In genomic region chr17:33944826-33945225, GRCh38 we compare ENCODE assay signal across 27 cellular contexts.
"Had no signal": no experiment of that assay in that cellular context is flagged by ENCODE, and none has a peak within 500 bp of the region (broad histone marks: within the 10 kb centered on the region; RNA-seq: fewer than 3 reads in every experiment).

No MANE protein-coding gene starts in this region.

- FAIRE-seq: pancreas had no signal

- DNase-seq: heart right ventricle; islet precursor cell; lower lobe of right lung; mammary epithelial cell; mesenchymal stem cell; naive thymus-derived CD4-positive, alpha-beta T cell; nucleus accumbens; pancreas; psoas muscle; right lobe of liver; stimulated activated CD4-positive, alpha-beta T cell treated with anti-CD3 and anti-CD28 coated beads, Interleukin-12 subunit alpha, Interleukin-12 subunit beta, amount 100 ng/mL, for 4 hours; stimulated activated CD4-positive, alpha-beta T cell treated with anti-CD3 and anti-CD28 coated beads, Interleukin-15, amount 100 ng/mL, for 24 hours; stimulated activated CD4-positive, alpha-beta T cell treated with anti-CD3 and anti-CD28 coated beads, Interleukin-2, amount 100 ng/mL, for 24 hours; stimulated activated CD4-positive, alpha-beta T cell treated with anti-CD3 and anti-CD28 coated beads, Interleukin-4, amount 100 ng/mL, for 24 hours; stimulated activated CD8-positive, alpha-beta memory T cell treated with anti-CD3 and anti-CD28 coated beads, Interleukin-4, amount 100 ng/mL, for 48 hours; stimulated activated naive B cell treated with anti-CD40 and anti-IgM and Interleukin-4, amounts not matched to agents 10 μg/mL and 1 μg/mL and 100 μg/mL, for 72 hours; stimulated activated naive CD8-positive, alpha-beta T cell treated with anti-CD3 and anti-CD28 coated beads, Interleukin-15, Interleukin-2, amounts not matched to agents 100 U/mL and 50 U/mL, for 24 hours; stomach; testis; thyroid gland; transverse colon; upper lobe of left lung had no signal

- H2AFZ ChIP-seq: hepatocyte had no signal

- H3K9me3 ChIP-seq: heart right ventricle, lower lobe of right lung, pancreas, psoas muscle, right atrium auricular region, right lobe of liver, stomach, testis, thyroid gland, transverse colon, upper lobe of left lung, vagina had no signal

- H3K79me2 ChIP-seq: hepatocyte had no signal

- H3K4me3 ChIP-seq: heart right ventricle, hepatocyte, lower lobe of right lung, pancreas, psoas muscle, right atrium auricular region, right lobe of liver, skin epidermis, stomach, testis, thyroid gland, transverse colon, upper lobe of left lung, vagina had no signal

- H3K4me2 ChIP-seq: hepatocyte had no signal

- H3K27me3 ChIP-seq: heart right ventricle, hepatocyte, pancreas, right atrium auricular region, right lobe of liver, stomach, testis, thyroid gland, upper lobe of left lung, vagina had no signal

- H3K36me3 ChIP-seq: heart right ventricle, lower lobe of right lung, pancreas, right atrium auricular region, right lobe of liver, stomach, thyroid gland, transverse colon, upper lobe of left lung, vagina had no signal

- H3K4me1 ChIP-seq: lower lobe of right lung, psoas muscle, right lobe of liver, stomach, testis, thyroid gland, transverse colon, upper lobe of left lung, vagina had no signal

- H3K27ac ChIP-seq: heart right ventricle, hepatocyte, lower lobe of right lung, pancreas, psoas muscle, right atrium auricular region, right lobe of liver, skin epidermis, stomach, testis, thyroid gland, transverse colon, upper lobe of left lung, vagina had no signal

- ATAC-seq: lower lobe of right lung; naive thymus-derived CD4-positive, alpha-beta T cell; natural killer cell treated with Interleukin-12 subunit alpha and Interleukin-12 subunit beta and Interleukin-15 and Interleukin-18, amount 100 ng/mL, for 72 hours; pancreas; psoas muscle; right lobe of liver; stimulated activated naive B cell treated with anti-CD40 and anti-IgM and Interleukin-4, amounts not matched to agents 10 μg/mL and 1 μg/mL and 100 μg/mL, for 72 hours; stimulated activated naive CD8-positive, alpha-beta T cell treated with anti-CD3 and anti-CD28 coated beads, Interleukin-15, Interleukin-2, amounts not matched to agents 100 U/mL and 50 U/mL, for 24 hours had no signal
